18 cellular contexts compared by ENCODE assay signal in the genomic region with DNA sequence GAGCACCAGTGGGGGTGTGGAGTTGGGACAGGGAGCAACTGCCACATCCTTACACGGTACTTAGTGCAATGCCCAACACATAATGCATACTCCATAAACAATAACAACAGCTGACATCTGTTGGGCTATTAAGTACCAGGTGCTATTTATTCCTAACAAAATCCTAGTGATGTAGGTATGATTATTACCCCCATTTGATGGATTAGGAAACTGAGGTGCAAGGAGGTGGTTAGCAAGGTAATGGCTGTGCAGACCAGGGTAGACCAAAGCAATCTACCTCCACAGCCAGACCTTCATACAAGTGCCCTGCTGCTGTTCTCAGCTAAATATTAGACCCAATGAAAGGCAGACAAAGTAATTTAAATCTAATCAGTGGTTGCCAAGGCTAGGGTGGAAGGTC. TPM values are rescaled to one million over a fixed set of nuclear protein-coding genes. Genes with fewer than 3 reads are reported as not detected.
"Had no signal": no experiment of that assay in that cellular context is flagged by ENCODE, and none has a peak within 500 bp of the region (broad histone marks: within the 10 kb centered on the region; RNA-seq: fewer than 3 reads in every experiment).

No MANE protein-coding gene starts in this region.

- H3K27ac Mint-ChIP-seq: IgD-negative memory B cell had no signal

- FAIRE-seq: RCC 7860 had no signal

- H3K9ac ChIP-seq: SK-N-SH had no signal

- H3K36me3 Mint-ChIP-seq: IgD-negative memory B cell had no signal

- H3K4me3 Mint-ChIP-seq: IgD-negative memory B cell had no signal

- DNase-seq: KBM-7, MV-4-11, NCI-H1048, NCI-H187, NCI-H2029, NCI-H2081 treated with DMSO at 0.1 percent for 48 hours, NCI-H2227 treated with DMSO at 0.1 percent for 48 hours, NCI-H524, NCI-H774, RPMI8226, SHP77, SK-N-SH, SW 1271 had no signal

- H3K4me2 ChIP-seq: SK-N-SH had no signal

- H3K9me3 ChIP-seq: SK-N-SH had no signal

RNA-seq across cellular contexts. Expression of gene SLC13A3, which starts 36.8 kb away (rescaled TPM):
- total RNA-seq: HT-29, MCF 10A, NCI-H460 had no signal
- polyA plus RNA-seq: IgD-negative memory B cell had no signal
